In genomic region chr6:116072368-116072767, GRCh38 we compare ENCODE assay signal across 1 cellular context.
A peak's percentile ranks its signal among the peaks of the same experiment; 100 is the strongest.
TF ChIP-seq lines count a peak whose summit lies in the region.

No MANE protein-coding gene starts in this region.

TF ChIP-seq in HepG2, 621 proteins besides CTCF, POLR2A, EP300 and RAD21 (continued from another document and continues in another):
- TF ChIP-seq, protein P1, sequence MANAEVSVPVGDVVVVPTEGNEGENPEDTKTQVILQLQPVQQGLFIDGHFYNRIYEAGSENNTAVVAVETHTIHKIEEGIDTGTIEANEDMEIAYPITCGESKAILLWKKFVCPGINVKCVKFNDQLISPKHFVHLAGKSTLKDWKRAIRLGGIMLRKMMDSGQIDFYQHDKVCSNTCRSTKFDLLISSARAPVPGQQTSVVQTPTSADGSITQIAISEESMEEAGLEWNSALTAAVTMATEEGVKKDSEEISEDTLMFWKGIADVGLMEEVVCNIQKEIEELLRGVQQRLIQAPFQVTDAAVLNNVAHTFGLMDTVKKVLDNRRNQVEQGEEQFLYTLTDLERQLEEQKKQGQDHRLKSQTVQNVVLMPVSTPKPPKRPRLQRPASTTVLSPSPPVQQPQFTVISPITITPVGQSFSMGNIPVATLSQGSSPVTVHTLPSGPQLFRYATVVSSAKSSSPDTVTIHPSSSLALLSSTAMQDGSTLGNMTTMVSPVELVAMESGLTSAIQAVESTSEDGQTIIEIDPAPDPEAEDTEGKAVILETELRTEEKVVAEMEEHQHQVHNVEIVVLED (CRISPR knock-in tag; IDR thresholded peaks at IDR 0.05; ENCODE audit: borderline replicate concordance), result no peak
- TF ChIP-seq ZXDC (CRISPR knock-in tag; IDR thresholded peaks at IDR 0.05), result no peak
- TF ChIP-seq, protein P2, sequence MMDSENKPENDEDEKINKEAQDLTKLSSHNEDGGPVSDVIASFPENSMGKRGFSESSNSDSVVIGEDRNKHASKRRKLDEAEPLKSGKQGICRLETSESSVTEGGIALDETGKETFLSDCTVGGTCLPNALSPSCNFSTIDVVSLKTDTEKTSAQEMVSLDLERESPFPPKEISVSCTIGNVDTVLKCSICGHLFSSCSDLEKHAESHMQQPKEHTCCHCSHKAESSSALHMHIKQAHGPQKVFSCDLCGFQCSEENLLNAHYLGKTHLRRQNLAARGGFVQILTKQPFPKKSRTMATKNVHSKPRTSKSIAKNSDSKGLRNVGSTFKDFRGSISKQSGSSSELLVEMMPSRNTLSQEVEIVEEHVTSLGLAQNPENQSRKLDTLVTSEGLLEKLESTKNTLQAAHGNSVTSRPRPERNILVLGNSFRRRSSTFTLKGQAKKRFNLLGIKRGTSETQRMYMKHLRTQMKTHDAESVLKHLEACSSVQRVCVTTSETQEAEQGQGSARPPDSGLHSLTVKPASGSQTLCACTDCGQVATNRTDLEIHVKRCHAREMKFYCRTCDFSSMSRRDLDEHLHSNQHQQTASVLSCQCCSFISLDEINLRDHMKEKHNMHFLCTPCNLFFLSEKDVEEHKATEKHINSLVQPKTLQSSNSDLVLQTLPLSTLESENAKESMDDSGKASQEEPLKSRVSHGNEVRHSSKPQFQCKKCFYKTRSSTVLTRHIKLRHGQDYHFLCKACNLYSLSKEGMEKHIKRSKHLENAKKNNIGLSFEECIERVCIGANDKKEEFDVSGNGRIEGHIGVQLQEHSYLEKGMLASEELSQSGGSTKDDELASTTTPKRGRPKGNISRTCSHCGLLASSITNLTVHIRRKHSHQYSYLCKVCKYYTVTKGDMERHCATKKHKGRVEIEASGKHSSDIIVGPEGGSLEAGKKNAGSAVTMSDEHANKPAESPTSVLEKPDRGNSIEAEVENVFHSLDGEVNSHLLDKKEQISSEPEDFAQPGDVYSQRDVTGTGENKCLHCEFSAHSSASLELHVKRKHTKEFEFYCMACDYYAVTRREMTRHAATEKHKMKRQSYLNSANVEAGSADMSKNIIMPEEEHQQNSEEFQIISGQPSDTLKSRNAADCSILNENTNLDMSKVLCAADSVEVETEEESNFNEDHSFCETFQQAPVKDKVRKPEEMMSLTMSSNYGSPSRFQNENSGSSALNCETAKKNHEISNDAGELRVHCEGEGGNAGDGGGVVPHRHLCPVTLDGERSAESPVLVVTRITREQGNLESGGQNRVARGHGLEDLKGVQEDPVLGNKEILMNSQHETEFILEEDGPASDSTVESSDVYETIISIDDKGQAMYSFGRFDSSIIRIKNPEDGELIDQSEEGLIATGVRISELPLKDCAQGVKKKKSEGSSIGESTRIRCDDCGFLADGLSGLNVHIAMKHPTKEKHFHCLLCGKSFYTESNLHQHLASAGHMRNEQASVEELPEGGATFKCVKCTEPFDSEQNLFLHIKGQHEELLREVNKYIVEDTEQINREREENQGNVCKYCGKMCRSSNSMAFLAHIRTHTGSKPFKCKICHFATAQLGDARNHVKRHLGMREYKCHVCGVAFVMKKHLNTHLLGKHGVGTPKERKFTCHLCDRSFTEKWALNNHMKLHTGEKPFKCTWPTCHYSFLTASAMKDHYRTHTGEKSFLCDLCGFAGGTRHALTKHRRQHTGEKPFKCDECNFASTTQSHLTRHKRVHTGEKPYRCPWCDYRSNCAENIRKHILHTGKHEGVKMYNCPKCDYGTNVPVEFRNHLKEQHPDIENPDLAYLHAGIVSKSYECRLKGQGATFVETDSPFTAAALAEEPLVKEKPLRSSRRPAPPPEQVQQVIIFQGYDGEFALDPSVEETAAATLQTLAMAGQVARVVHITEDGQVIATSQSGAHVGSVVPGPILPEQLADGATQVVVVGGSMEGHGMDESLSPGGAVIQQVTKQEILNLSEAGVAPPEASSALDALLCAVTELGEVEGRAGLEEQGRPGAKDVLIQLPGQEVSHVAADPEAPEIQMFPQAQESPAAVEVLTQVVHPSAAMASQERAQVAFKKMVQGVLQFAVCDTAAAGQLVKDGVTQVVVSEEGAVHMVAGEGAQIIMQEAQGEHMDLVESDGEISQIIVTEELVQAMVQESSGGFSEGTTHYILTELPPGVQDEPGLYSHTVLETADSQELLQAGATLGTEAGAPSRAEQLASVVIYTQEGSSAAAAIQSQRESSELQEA (CRISPR knock-in tag; IDR thresholded peaks at IDR 0.05; ENCODE audit: not compliant biosample characterization), result no peak
- no peak for TF ChIP-seq ZNF816 (CRISPR knock-in tag; IDR thresholded peaks at IDR 0.05; ENCODE audit: borderline replicate concordance)
- TF ChIP-seq PHF5A (CRISPR knock-in tag; IDR thresholded peaks at IDR 0.05; ENCODE audit: low read depth, unreplicated experiment), result no peak
- TF ChIP-seq ATM (IDR thresholded peaks at IDR 0.05; ENCODE audit: borderline replicate concordance), result no peak
- TF ChIP-seq, protein P3, sequence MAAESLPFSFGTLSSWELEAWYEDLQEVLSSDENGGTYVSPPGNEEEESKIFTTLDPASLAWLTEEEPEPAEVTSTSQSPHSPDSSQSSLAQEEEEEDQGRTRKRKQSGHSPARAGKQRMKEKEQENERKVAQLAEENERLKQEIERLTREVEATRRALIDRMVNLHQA (CRISPR knock-in tag; IDR thresholded peaks at IDR 0.05), result no peak
- TF ChIP-seq FOXA1 (IDR thresholded peaks at IDR 0.05), result peak; percentile 69
- TF ChIP-seq FOXA1 (CRISPR knock-in tag; IDR thresholded peaks at IDR 0.05), result peak; percentile 52
- no peak for TF ChIP-seq AGO1 (IDR thresholded peaks at IDR 0.05; ENCODE audit: low read depth, low read length, poor library complexity, severe bottlenecking)
- TF ChIP-seq ZNF329 (CRISPR knock-in tag; IDR thresholded peaks at IDR 0.05; ENCODE audit: low read depth), result no peak
- TF ChIP-seq IRF9 (CRISPR knock-in tag; IDR thresholded peaks at IDR 0.05; ENCODE audit: borderline replicate concordance), result no peak
- TF ChIP-seq ZNF430 (CRISPR knock-in tag; IDR thresholded peaks at IDR 0.05), result no peak
- TF ChIP-seq ZNF614 (CRISPR knock-in tag; IDR thresholded peaks at IDR 0.05; ENCODE audit: borderline replicate concordance), result no peak
- TF ChIP-seq ZNF577 (CRISPR knock-in tag; IDR thresholded peaks at IDR 0.05; ENCODE audit: borderline replicate concordance, low read depth), result no peak
- TF ChIP-seq ZNF746 (CRISPR knock-in tag; IDR thresholded peaks at IDR 0.05), result no peak
- TF ChIP-seq, protein P4, sequence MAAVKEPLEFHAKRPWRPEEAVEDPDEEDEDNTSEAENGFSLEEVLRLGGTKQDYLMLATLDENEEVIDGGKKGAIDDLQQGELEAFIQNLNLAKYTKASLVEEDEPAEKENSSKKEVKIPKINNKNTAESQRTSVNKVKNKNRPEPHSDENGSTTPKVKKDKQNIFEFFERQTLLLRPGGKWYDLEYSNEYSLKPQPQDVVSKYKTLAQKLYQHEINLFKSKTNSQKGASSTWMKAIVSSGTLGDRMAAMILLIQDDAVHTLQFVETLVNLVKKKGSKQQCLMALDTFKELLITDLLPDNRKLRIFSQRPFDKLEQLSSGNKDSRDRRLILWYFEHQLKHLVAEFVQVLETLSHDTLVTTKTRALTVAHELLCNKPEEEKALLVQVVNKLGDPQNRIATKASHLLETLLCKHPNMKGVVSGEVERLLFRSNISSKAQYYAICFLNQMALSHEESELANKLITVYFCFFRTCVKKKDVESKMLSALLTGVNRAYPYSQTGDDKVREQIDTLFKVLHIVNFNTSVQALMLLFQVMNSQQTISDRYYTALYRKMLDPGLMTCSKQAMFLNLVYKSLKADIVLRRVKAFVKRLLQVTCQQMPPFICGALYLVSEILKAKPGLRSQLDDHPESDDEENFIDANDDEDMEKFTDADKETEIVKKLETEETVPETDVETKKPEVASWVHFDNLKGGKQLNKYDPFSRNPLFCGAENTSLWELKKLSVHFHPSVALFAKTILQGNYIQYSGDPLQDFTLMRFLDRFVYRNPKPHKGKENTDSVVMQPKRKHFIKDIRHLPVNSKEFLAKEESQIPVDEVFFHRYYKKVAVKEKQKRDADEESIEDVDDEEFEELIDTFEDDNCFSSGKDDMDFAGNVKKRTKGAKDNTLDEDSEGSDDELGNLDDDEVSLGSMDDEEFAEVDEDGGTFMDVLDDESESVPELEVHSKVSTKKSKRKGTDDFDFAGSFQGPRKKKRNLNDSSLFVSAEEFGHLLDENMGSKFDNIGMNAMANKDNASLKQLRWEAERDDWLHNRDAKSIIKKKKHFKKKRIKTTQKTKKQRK (IDR thresholded peaks at IDR 0.05; ENCODE audit: low read length), result no peak
- no peak for TF ChIP-seq IRF2 (CRISPR knock-in tag; IDR thresholded peaks at IDR 0.05)
- 0 out of 2 replicates have a peak, but pooled peaks have one; percentile 50 for TF ChIP-seq ZNF784 (CRISPR knock-in tag; IDR thresholded peaks at IDR 0.05; ENCODE audit: borderline replicate concordance)
- TF ChIP-seq CREB1 (IDR thresholded peaks at IDR 0.05), result peak; percentile 78
- peak; percentile 87 for TF ChIP-seq CREB1 (CRISPR knock-in tag; IDR thresholded peaks at IDR 0.05)
- no peak for TF ChIP-seq TEAD3 (CRISPR knock-in tag; optimal IDR thresholded peaks at IDR 0.05; ENCODE audit: borderline replicate concordance)
- no peak for TF ChIP-seq EZH2 (conservative IDR thresholded peaks at IDR 0.05; ENCODE audit: low read depth, low read length)
- TF ChIP-seq ZNF589 (CRISPR knock-in tag; conservative IDR thresholded peaks at IDR 0.05), result no peak
- no peak for TF ChIP-seq HCFC1 (IDR thresholded peaks at IDR 0.05; ENCODE audit: low read depth, low read length)
- TF ChIP-seq ZNF883 (CRISPR knock-in tag; IDR thresholded peaks at IDR 0.05; ENCODE audit: not compliant biosample characterization), result no peak
- no peak for TF ChIP-seq ZNF331 (CRISPR knock-in tag; IDR thresholded peaks at IDR 0.05)
- no peak for TF ChIP-seq MXD3 (CRISPR knock-in tag; IDR thresholded peaks at IDR 0.05)
- TF ChIP-seq CREBL2 (CRISPR knock-in tag; IDR thresholded peaks at IDR 0.05; ENCODE audit: borderline replicate concordance), result no peak
- no peak for TF ChIP-seq HOXD1 (CRISPR knock-in tag; IDR thresholded peaks at IDR 0.05)
- no peak for TF ChIP-seq ZNF264 (CRISPR knock-in tag; IDR thresholded peaks at IDR 0.05)
- TF ChIP-seq, protein P5, sequence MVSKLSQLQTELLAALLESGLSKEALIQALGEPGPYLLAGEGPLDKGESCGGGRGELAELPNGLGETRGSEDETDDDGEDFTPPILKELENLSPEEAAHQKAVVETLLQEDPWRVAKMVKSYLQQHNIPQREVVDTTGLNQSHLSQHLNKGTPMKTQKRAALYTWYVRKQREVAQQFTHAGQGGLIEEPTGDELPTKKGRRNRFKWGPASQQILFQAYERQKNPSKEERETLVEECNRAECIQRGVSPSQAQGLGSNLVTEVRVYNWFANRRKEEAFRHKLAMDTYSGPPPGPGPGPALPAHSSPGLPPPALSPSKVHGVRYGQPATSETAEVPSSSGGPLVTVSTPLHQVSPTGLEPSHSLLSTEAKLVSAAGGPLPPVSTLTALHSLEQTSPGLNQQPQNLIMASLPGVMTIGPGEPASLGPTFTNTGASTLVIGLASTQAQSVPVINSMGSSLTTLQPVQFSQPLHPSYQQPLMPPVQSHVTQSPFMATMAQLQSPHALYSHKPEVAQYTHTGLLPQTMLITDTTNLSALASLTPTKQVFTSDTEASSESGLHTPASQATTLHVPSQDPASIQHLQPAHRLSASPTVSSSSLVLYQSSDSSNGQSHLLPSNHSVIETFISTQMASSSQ (IDR thresholded peaks at IDR 0.05; ENCODE audit: low read depth), result no peak
- TF ChIP-seq, protein P5 (CRISPR knock-in tag; IDR thresholded peaks at IDR 0.05; ENCODE audit: borderline replicate concordance), result no peak; the same call in 1 of the 2 replicates
- no peak for TF ChIP-seq CBX5 (CRISPR knock-in tag; IDR thresholded peaks at IDR 0.05; ENCODE audit: borderline replicate concordance)
- TF ChIP-seq CHD2 (IDR thresholded peaks at IDR 0.05; ENCODE audit: low read depth, low read length), result no peak
